8 cellular contexts compared by ENCODE assay signal in genomic region chr1:228490120-228491078, GRCh38. TPM values are rescaled to one million over a fixed set of nuclear protein-coding genes. Genes with fewer than 3 reads are reported as not detected.
DNase-seq lines count a peak whose midpoint lies in the region; ATAC-seq, FAIRE-seq and TF ChIP-seq lines count a peak whose summit lies in the region.

No MANE protein-coding gene starts in this region.

- H3K4me2 ChIP-seq in BLaER1 = peak overlapping the region; percentile 97

- H3K36me3 Mint-ChIP-seq in IgD-negative memory B cell = peaks cover 6% of the 10 kb centered on the region

- peaks cover 19 to 26% (median 22%) of the 10 kb centered on the region in 3 donors for H3K4me1 Mint-ChIP-seq in IgD-negative memory B cell

- H3K9me3 Mint-ChIP-seq in IgD-negative memory B cell = peaks cover 0 to 1% (median 0%) of the 10 kb centered on the region in 3 donors

- FAIRE-seq in GM19239 (lab: Jason Lieb, UNC) = no peak

- peak overlapping the region; percentile 33 to 79 (median 42) for H3K4me3 Mint-ChIP-seq in IgD-negative memory B cell

- H3K4me3 ChIP-seq in BLaER1 (0 out of 2 replicates have a peak overlapping the region, but pooled peaks have one; percentile 23), heart right ventricle (no peak overlapping the region)

- peak; percentile 93 to 95 for DNase-seq in SHP77 (lab: John Stamatoyannopoulos, UW)
- peak in 1 of 2 donors; percentile 53 for DNase-seq in heart right ventricle
- DNase-seq in mucosa of gallbladder (ENCODE audit: low spot score) = no peak
- no peak for DNase-seq in GM19239 (ENCODE audit: insufficient read length, low spot score)
- DNase-seq in stimulated activated CD8-positive, alpha-beta memory T cell treated with anti-CD3 and anti-CD28 coated beads, Interleukin-4, amount 100 ng/mL, for 48 hours = no peak

- peaks cover 39% of the 10 kb centered on the region for H3K4me1 ChIP-seq in BLaER1
- peaks cover 17 to 48% (median 36%) of the 10 kb centered on the region in 9 donors for H3K4me1 ChIP-seq in heart right ventricle

- H3K27ac ChIP-seq in BLaER1 = peak overlapping the region; percentile 66
- peak overlapping the region in 4 of 10 donors; percentile 26 to 60 (median 44) for H3K27ac ChIP-seq in heart right ventricle

- H3K9me3 ChIP-seq in BLaER1 (no peaks in the 10 kb centered on the region), heart right ventricle (no peaks in the 10 kb centered on the region)

- peaks cover 68% of the 10 kb centered on the region for H4K20me1 ChIP-seq in BLaER1

- no peak for TF ChIP-seq CTCF in heart right ventricle (IDR thresholded peaks at IDR 0.05)

- WGBS in heart right ventricle, 2 donors = 68 to 77% methylated on average over 6 of the region's 6 CpGs

- intact Hi-C loops in heart right ventricle (cut with DNase I) = no loop called here

- H3K27ac Mint-ChIP-seq in IgD-negative memory B cell = peak overlapping the region in 1 of 3 donors; percentile 86

- H3K27me3 ChIP-seq in BLaER1 (no peaks in the 10 kb centered on the region), heart right ventricle (no peaks in the 10 kb centered on the region)

- peak overlapping the region; percentile 60 for H3K9ac ChIP-seq in BLaER1

- H3K36me3 ChIP-seq in BLaER1 (peaks cover 64% of the 10 kb centered on the region), heart right ventricle (peaks cover 0 to 61% (median 29%) of the 10 kb centered on the region in 9 donors)

- H3K27me3 Mint-ChIP-seq in IgD-negative memory B cell = no peaks in the 10 kb centered on the region

- ATAC-seq in heart right ventricle (peak in 5 of 8 donors; percentile 6 to 63 (median 10)), HG03039 (IDR thresholded peaks at IDR 0.05; ENCODE audit: unreplicated experiment) (no peak)

RNA-seq across cellular contexts. Expression of gene RNF187, which starts 3.2 kb away (rescaled TPM):
- polyA plus RNA-seq in IgD-negative memory B cell = 13.0 TPM
- total RNA-seq in heart right ventricle = 10 to 100 TPM; 79.1 to 99.7 (median 89.9) TPM
- polyA plus RNA-seq in heart right ventricle = 10 to 100 TPM; 18.9 to 37.2 TPM
- 122 TPM for total RNA-seq in mucosa of gallbladder

Comparison
In these comparisons a context has a peak if more than half of its experiments do, and no peak if none do; other contexts are left out.
1. DNase-seq: peak in SHP77 (2 of 2); none in mucosa of gallbladder (single experiment), GM19239 (single experiment) and stimulated activated CD8-positive, alpha-beta memory T cell treated with anti-CD3 and anti-CD28 coated beads, Interleukin-4, amount 100 ng/mL, for 48 hours (single experiment).